1 cellular context compared by ENCODE assay signal in genomic region chr2:97764559-97765263, GRCh38.
TF ChIP-seq lines count a peak whose summit lies in the region.

No MANE protein-coding gene starts in this region.

TF ChIP-seq in GM23338, 12 proteins besides CTCF, POLR2A, EP300 and RAD21:
- no peak for TF ChIP-seq ZNF462 (CRISPR knock-in tag; IDR thresholded peaks at IDR 0.05)
- no peak for TF ChIP-seq EZH2 (IDR thresholded peaks at IDR 0.05; ENCODE audit: low read depth, unreplicated experiment)
- TF ChIP-seq ETS1 (IDR thresholded peaks at IDR 0.05): no peak
